Comparison of ENCODE assay signal across 15 cellular contexts in genomic region chr1:10973552-10973951, GRCh38. TPM values are rescaled to one million over a fixed set of nuclear protein-coding genes. Genes with fewer than 3 reads are reported as not detected.
DNase-seq lines count a peak whose midpoint lies in the region; ATAC-seq and TF ChIP-seq lines count a peak whose summit lies in the region.
"Had no signal": no experiment of that assay in that cellular context is flagged by ENCODE, and none has a peak within 500 bp of the region (broad histone marks: within the 10 kb centered on the region; RNA-seq: fewer than 3 reads in every experiment).

No MANE protein-coding gene starts in this region.

- DNase-seq in GM04503 (ENCODE audit: low read depth) (peak; percentile 27), NCI-H510A treated with DMSO at 0.1 percent for 48 hours (lab: John Stamatoyannopoulos, UW) (peak; percentile 75), fibroblast of pulmonary artery (ENCODE audit: low read depth) (peak; percentile 15), gastrocnemius medialis (peak; percentile 57 to 62), retina (no peak), SIG-M5 treated with dmso at 0.1 percent for 504 hours (lab: John Stamatoyannopoulos, UW; ENCODE audit: unreplicated experiment) (no peak)
- DNase-seq: activated CD8-positive, alpha-beta memory T cell treated with anti-CD3 and anti-CD28 coated beads, Interleukin-2, amount 50 U/mL, for 4 hours; activated naive CD8-positive, alpha-beta T cell treated with anti-CD3 and anti-CD28 coated beads, Interleukin-2, amount 10 ng/mL, durations not matched to agents 7 days and 5 days; colonic mucosa; HFFc6; natural killer cell; NCI-H146; WERI-Rb-1 had no signal

- in situ Hi-C loops in gastrocnemius medialis (cut with MboI; ENCODE audit: low sequenced_read_pairs in 4 of 4) = no loop called here

- peaks cover 33 to 37% of the 10 kb centered on the region in 2 donors for H3K4me1 ChIP-seq in gastrocnemius medialis
- H3K4me1 ChIP-seq: colonic mucosa had no signal

- peak in 1 of 2 donors; percentile 9 for ATAC-seq in gastrocnemius medialis
- no peak for ATAC-seq in GM21619 (IDR thresholded peaks at IDR 0.05; ENCODE audit: unreplicated experiment)
- ATAC-seq in GM18505 (IDR thresholded peaks at IDR 0.05; ENCODE audit: unreplicated experiment) = no peak
- ATAC-seq: natural killer cell had no signal

- peak overlapping the region in 3 of 4 donors; percentile 72 to 85 (median 82) for H3K27ac ChIP-seq in gastrocnemius medialis
- H3K27ac ChIP-seq: colonic mucosa, WERI-Rb-1 had no signal

- TF ChIP-seq CTCF in fibroblast of pulmonary artery (IDR thresholded peaks at IDR 0.05; ENCODE audit: low read length, missing control alignments) = no peak
- no peak for TF ChIP-seq CTCF in gastrocnemius medialis (IDR thresholded peaks at IDR 0.05 in 4 of 5, conservative IDR thresholded peaks at IDR 0.05 in 1 of 5)

- H3K36me3 ChIP-seq in gastrocnemius medialis = no peaks in the 10 kb centered on the region
- H3K36me3 ChIP-seq: colonic mucosa, WERI-Rb-1 had no signal

- no peaks in the 10 kb centered on the region for H3K27me3 ChIP-seq in gastrocnemius medialis
- H3K27me3 ChIP-seq: colonic mucosa had no signal

- H3K4me3 ChIP-seq in fibroblast of pulmonary artery (replicated peaks; ENCODE audit: low read depth, low read length) (no peak overlapping the region), gastrocnemius medialis (no peak overlapping the region)
- H3K4me3 ChIP-seq: colonic mucosa had no signal

- no peaks in the 10 kb centered on the region for H3K9me3 ChIP-seq in gastrocnemius medialis
- H3K9me3 ChIP-seq: colonic mucosa had no signal

- no peak for TF ChIP-seq POLR2A in gastrocnemius medialis (IDR thresholded peaks at IDR 0.05)
- no peak for TF ChIP-seq POLR2A in GM18505 (IDR thresholded peaks at IDR 0.05; ENCODE audit: borderline replicate concordance, extremely low read depth, insufficient read depth, insufficient read length)

- intact Hi-C loops in gastrocnemius medialis (cut with DNase I; ENCODE audit: low total_unique reads) = no loop called here

RNA-seq across cellular contexts. Expression of gene TARDBP, which starts 38.9 kb away (rescaled TPM):
- total RNA-seq in gastrocnemius medialis = 100 to 1,000 TPM in 1 of 4 donors, 10 to 100 TPM in 3; 72.0 to 101 (median 85.5) TPM

Comparison
In these comparisons a context has a peak if more than half of its experiments do, and no peak if none do; other contexts are left out.
1. DNase-seq: peak in GM04503 (single experiment), NCI-H510A treated with DMSO at 0.1 percent for 48 hours (single experiment), fibroblast of pulmonary artery (single experiment) and gastrocnemius medialis (2 of 2); none in retina (single experiment) and SIG-M5 treated with dmso at 0.1 percent for 504 hours (single experiment).